9 cellular contexts compared by ENCODE assay signal in genomic region chr3:46442591-46443530, GRCh38. TPM values are rescaled to one million over a fixed set of nuclear protein-coding genes. Genes with fewer than 3 reads are reported as not detected.
DNase-seq lines count a peak whose midpoint lies in the region; ATAC-seq and TF ChIP-seq lines count a peak whose summit lies in the region.
"Had no signal": no experiment of that assay in that cellular context is flagged by ENCODE, and none has a peak within 500 bp of the region (broad histone marks: within the 10 kb centered on the region; RNA-seq: fewer than 3 reads in every experiment).

No MANE protein-coding gene starts in this region.

- H3K27me3 ChIP-seq in ascending aorta (no peaks in the 10 kb centered on the region), mesenchymal stem cell (ENCODE audit: control insufficient read depth in 1 of 2, insufficient read depth in 1 of 2, low read length in 2 of 2) (peaks cover 30 to 44% of the 10 kb centered on the region in 2 experiments)

- H3K27ac ChIP-seq in ascending aorta (no peak overlapping the region), mesenchymal stem cell (ENCODE audit: low read length, poor library complexity, severe bottlenecking) (no peak overlapping the region)

- ATAC-seq in GM21528 (IDR thresholded peaks at IDR 0.05; ENCODE audit: low FRiP score, unreplicated experiment) = no peak
- ATAC-seq in GM19455 (IDR thresholded peaks at IDR 0.05; ENCODE audit: unreplicated experiment) = no peak

- TF ChIP-seq CTCF in GM12875 (IDR thresholded peaks at IDR 0.05; ENCODE audit: borderline replicate concordance, insufficient read depth, low read depth, low read length) (peak; percentile 41; the same call in 1 of the 2 replicates), ascending aorta (IDR thresholded peaks at IDR 0.05) (peak in 2 of 3 experiments; percentile 37 to 41)

- no peak overlapping the region for H2BK5ac ChIP-seq in mesenchymal stem cell (ENCODE audit: low read depth, low read length, poor library complexity, severe bottlenecking)

- H2BK15ac ChIP-seq in mesenchymal stem cell (ENCODE audit: low read depth, poor library complexity, severe bottlenecking) = no peak overlapping the region

- H3K14ac ChIP-seq in mesenchymal stem cell (ENCODE audit: low read length in 2 of 2) = no peak overlapping the region

- WGBS in mesenchymal stem cell = 84% methylated on average over 11 of the region's 16 CpGs

- H3K4ac ChIP-seq in mesenchymal stem cell (ENCODE audit: low read depth in 1 of 2, low read length in 2 of 2) = no peak overlapping the region

- no peak overlapping the region for H4K91ac ChIP-seq in mesenchymal stem cell (ENCODE audit: low read length)

- H3K9me3 ChIP-seq in ascending aorta (no peaks in the 10 kb centered on the region), mesenchymal stem cell (ENCODE audit: control insufficient read depth, low read length) (peaks cover 3% of the 10 kb centered on the region)

- intact Hi-C loops in ascending aorta (cut with DNase I) = no loop called here

- no peak overlapping the region for H2AFZ ChIP-seq in mesenchymal stem cell (ENCODE audit: low read depth, low read length)

- in situ Hi-C loops in ACHN (cut with HindIII; ENCODE audit: low pct_ligation_motif_present, low pct_unique_long_range_greater_than_20kb, low sequenced_read_pairs) = no loop called here

- H3K4me3 ChIP-seq in GM12875 (ENCODE audit: low read depth, low read length) (no peak overlapping the region), ascending aorta (no peak overlapping the region), mesenchymal stem cell (ENCODE audit: insufficient read depth in 1 of 2, low read depth in 1 of 2, low read length in 2 of 2) (no peak overlapping the region)

- no peak overlapping the region for H3K4me2 ChIP-seq in mesenchymal stem cell (ENCODE audit: low read length, poor library complexity, severe bottlenecking)

- no peak overlapping the region for H3K23ac ChIP-seq in mesenchymal stem cell (ENCODE audit: low read length in 2 of 2)

- no peak overlapping the region for H2BK120ac ChIP-seq in mesenchymal stem cell (ENCODE audit: low read depth, low read length)

- H3K9ac ChIP-seq in mesenchymal stem cell (ENCODE audit: low read length) = no peak overlapping the region

- DNase-seq in NAMALWA (ENCODE audit: low spot score) (peak; percentile 64), ascending aorta (ENCODE audit: low spot score in 2 of 2) (no peak), mesenchymal stem cell (peak; percentile 47), DMS79 treated with DMSO at 0.1 percent for 48 hours (lab: John Stamatoyannopoulos, UW) (no peak), ACHN (no peak)
- DNase-seq: stimulated activated CD4-positive, alpha-beta T cell treated with anti-CD3 and anti-CD28 coated beads, Interleukin-1b, Interleukin-23, amount 100 ng/mL, for 48 hours had no signal

- H4K8ac ChIP-seq in mesenchymal stem cell (ENCODE audit: low read length) = no peak overlapping the region

- H3K18ac ChIP-seq in mesenchymal stem cell (ENCODE audit: low read depth in 1 of 2, low read length in 2 of 2) = no peak overlapping the region

- H3K79me1 ChIP-seq in mesenchymal stem cell (replicated peaks; ENCODE audit: low read length, poor library complexity, severe bottlenecking) = no peaks in the 10 kb centered on the region

- no peaks in the 10 kb centered on the region for H3K36me3 ChIP-seq in ascending aorta
- no peaks in the 10 kb centered on the region for H3K36me3 ChIP-seq in mesenchymal stem cell (ENCODE audit: control insufficient read depth in 1 of 2, insufficient read depth in 2 of 2, low read depth in 1 of 2, low read length in 2 of 2)

- H3K4me1 ChIP-seq in ascending aorta = no peaks in the 10 kb centered on the region
- no peaks in the 10 kb centered on the region for H3K4me1 ChIP-seq in mesenchymal stem cell (ENCODE audit: control insufficient read depth, insufficient read depth, low read depth, low read length)

- no peak overlapping the region for H2BK12ac ChIP-seq in mesenchymal stem cell (ENCODE audit: low read length in 2 of 2)

- H2AK5ac ChIP-seq in mesenchymal stem cell (ENCODE audit: low read length, severe bottlenecking) = no peak overlapping the region

RNA-seq across cellular contexts. Expression of gene LTF, which starts 21.8 kb away (rescaled TPM):
- 1.4 TPM for total RNA-seq in ascending aorta
- 0.04 TPM for polyA plus RNA-seq in mesenchymal stem cell (2013, experiment 1 of 2)
- polyA plus RNA-seq in mesenchymal stem cell (2013, experiment 2 of 2) = 0.04 TPM

RNA-seq across cellular contexts. Expression of gene CCRL2, which starts 35.8 kb away (rescaled TPM):
- total RNA-seq in ascending aorta = not detected
- polyA plus RNA-seq in mesenchymal stem cell (2013, experiment 1 of 2) = 0.08 TPM
- polyA plus RNA-seq in mesenchymal stem cell (2013, experiment 2 of 2) = 0.08 TPM

RNA-seq across cellular contexts. Expression of gene RTP3, which starts 54.9 kb away (rescaled TPM):
- total RNA-seq in ascending aorta = not detected
- not detected for polyA plus RNA-seq in mesenchymal stem cell (2013, experiment 1 of 2)
- polyA plus RNA-seq in mesenchymal stem cell (2013, experiment 2 of 2) = not detected

Comparison
In these comparisons a context has a peak if more than half of its experiments do, and no peak if none do; other contexts are left out.
1. DNase-seq: peak in NAMALWA (single experiment) and mesenchymal stem cell (single experiment); none in ascending aorta (0 of 2), DMS79 treated with DMSO at 0.1 percent for 48 hours (single experiment) and ACHN (single experiment).